Comparison of ENCODE assay signal across 27 cellular contexts in the genomic region with DNA sequence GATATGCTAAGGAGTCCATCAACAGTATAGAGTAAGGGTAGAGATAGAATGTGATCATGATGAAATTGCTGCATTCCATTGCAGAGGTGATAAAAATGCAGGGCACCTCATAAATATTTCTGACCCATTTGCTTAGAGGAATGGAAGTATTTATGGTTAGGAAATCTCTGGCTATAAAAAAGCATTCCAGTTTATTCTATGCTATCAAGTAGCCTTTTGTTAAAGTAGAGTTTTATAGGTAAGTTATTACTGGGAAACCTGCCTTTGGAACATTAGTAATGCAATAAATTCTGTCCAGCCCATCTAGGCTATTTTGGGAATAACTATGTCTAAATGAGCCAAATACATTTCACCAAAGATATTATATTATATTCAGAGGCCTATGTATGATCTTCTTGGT. TPM values are rescaled to one million over a fixed set of nuclear protein-coding genes. Genes with fewer than 3 reads are reported as not detected.
DNase-seq lines count a peak whose midpoint lies in the region; ATAC-seq, FAIRE-seq and TF ChIP-seq lines count a peak whose summit lies in the region.
"Had no signal": no experiment of that assay in that cellular context is flagged by ENCODE, and none has a peak within 500 bp of the region (broad histone marks: within the 10 kb centered on the region; RNA-seq: fewer than 3 reads in every experiment).

No MANE protein-coding gene starts in this region.

- DNase-seq in GM04504 (ENCODE audit: low read depth) (peak; percentile 51), PC-3 (peak; percentile 69), fibroblast of villous mesenchyme (ENCODE audit: low read depth) (peak; percentile 36), small intestine (peak; percentile 24), GDM1 (lab: John Stamatoyannopoulos, UW) (no peak)
- DNase-seq: activated CD8-positive, alpha-beta memory T cell treated with anti-CD3 and anti-CD28 coated beads, Interleukin-2, amount 50 U/mL, for 48 hours; activated effector memory CD4-positive, alpha-beta T cell treated with anti-CD3 and anti-CD28 coated beads, Interleukin-2, amount 50 U/mL, for 16 hours; BE2C; Caco-2; naive thymus-derived CD4-positive, alpha-beta T cell; NCI-H774; right lobe of liver; SIG-M5; T-helper 2 cell had no signal

- no peaks in the 10 kb centered on the region for H3K9me3 ChIP-seq in PC-3 (ENCODE audit: low read length)
- H3K9me3 ChIP-seq in small intestine (ENCODE audit: control insufficient read depth, low read depth): no peaks in the 10 kb centered on the region
- H3K9me3 ChIP-seq: BE2C, Caco-2, right lobe of liver, suprapubic skin had no signal

- TF ChIP-seq CTCF in PC-3 (conservative IDR thresholded peaks at IDR 0.05; ENCODE audit: low read depth, low read length) (no peak), fibroblast of villous mesenchyme (IDR thresholded peaks at IDR 0.05; ENCODE audit: insufficient read depth, low read depth, low read length) (no peak)

- no peak overlapping the region for H3K4me2 ChIP-seq in PC-3 (ENCODE audit: low read length)

- no peaks in the 10 kb centered on the region for H3F3A ChIP-seq in PC-3 (ENCODE audit: low read length, unreplicated experiment)

- no peaks in the 10 kb centered on the region for H4K20me1 ChIP-seq in PC-3 (ENCODE audit: low read length)

- H3K4me3 ChIP-seq in PC-3 (ENCODE audit: low read length) (no peak overlapping the region), fibroblast of villous mesenchyme (ENCODE audit: low read depth, low read length) (no peak overlapping the region), small intestine (ENCODE audit: low read depth in 1 of 2, low read length in 2 of 2) (no peak overlapping the region)
- H3K4me3 ChIP-seq: GM12878, right lobe of liver, suprapubic skin had no signal

- H3K27me3 ChIP-seq in PC-3 (ENCODE audit: low read length): no peaks in the 10 kb centered on the region
- H3K27me3 ChIP-seq in small intestine (ENCODE audit: control insufficient read depth in 2 of 2, insufficient read depth in 2 of 2, low read length in 2 of 2): no peaks in the 10 kb centered on the region
- H3K27me3 ChIP-seq: BE2C, right lobe of liver had no signal

- no peak overlapping the region for H3K9ac ChIP-seq in PC-3 (ENCODE audit: low read length)

- POLR2A ChIA-PET in PC-3 (lab: Charles Lee; ENCODE audit: unreplicated experiment): no interaction called here

- BruUV-seq in PC-3 (replicated peaks; lab: Mats Ljungman, UMichigan): no TSS peak

- H3K4me1 ChIP-seq in PC-3 (ENCODE audit: insufficient read depth, low read length) (peaks cover 22% of the 10 kb centered on the region), small intestine (ENCODE audit: control insufficient read depth in 2 of 2, insufficient read depth in 1 of 2, low read depth in 1 of 2, low read length in 1 of 2) (no peaks in the 10 kb centered on the region)
- H3K4me1 ChIP-seq: BE2C, Caco-2, right lobe of liver, suprapubic skin had no signal

- no peak overlapping the region for H2AFZ ChIP-seq in PC-3 (ENCODE audit: low read length)

- peak overlapping the region; percentile 22; the same call in 1 of the 2 replicates for H3K27ac ChIP-seq in PC-3 (ENCODE audit: low read length)
- no peak overlapping the region for H3K27ac ChIP-seq in small intestine (ENCODE audit: low read depth in 1 of 2, low read length in 1 of 2)
- H3K27ac ChIP-seq: right lobe of liver, suprapubic skin, VCaP had no signal

- H3K79me2 ChIP-seq in PC-3 (ENCODE audit: low read length): no peaks in the 10 kb centered on the region

- intact Hi-C loops in PC-3 (cut with micrococcal nuclease): loop anchor here (1.0 kb wide), 1 partner anchor 81 kb away; no protein-coding TSS in a partner anchor

- no peaks in the 10 kb centered on the region for H3K9me2 ChIP-seq in PC-3 (replicated peaks; ENCODE audit: low read length)

- CTCF ChIA-PET in PC-3 (lab: Charles Lee): no interaction called here

- no peaks in the 10 kb centered on the region for H3K36me3 ChIP-seq in PC-3 (ENCODE audit: low read depth, low read length)
- no peaks in the 10 kb centered on the region for H3K36me3 ChIP-seq in small intestine (ENCODE audit: control insufficient read depth in 2 of 2, insufficient read depth in 2 of 2, low read length in 2 of 2)
- H3K36me3 ChIP-seq: BE2C, right lobe of liver, suprapubic skin had no signal

- ATAC-seq in PC-3 (peak; percentile 86), GM18511 (IDR thresholded peaks at IDR 0.05; ENCODE audit: unreplicated experiment) (no peak), HG02610 (IDR thresholded peaks at IDR 0.05; ENCODE audit: unreplicated experiment) (no peak), GM18502 (IDR thresholded peaks at IDR 0.05; ENCODE audit: poor library complexity, unreplicated experiment) (no peak)
- ATAC-seq: GM12878; HCT116; naive thymus-derived CD4-positive, alpha-beta T cell; right lobe of liver had no signal

- no peak for FAIRE-seq in small intestine (lab: Jason Lieb, UNC)
- FAIRE-seq: frontal cortex, GM12878, urothelium cell line had no signal

RNA-seq across cellular contexts. Expression of a gene that starts 19.8 kb away (rescaled TPM):
- not detected in 2 replicates for total RNA-seq in PC-3 (2014; rRNA removed)
- not detected in 2 replicates for total RNA-seq in fibroblast of villous mesenchyme
- polyA plus RNA-seq in small intestine: 10 to 100 TPM in 1 of 3 donors, 1 to 10 TPM in 1, under 1 TPM in 1; 0.18 to 10.3 (median 2.2) TPM
- total RNA-seq: Caco-2; dermis microvascular lymphatic vessel endothelial cell; GM12878; MCF 10A; naive thymus-derived CD4-positive, alpha-beta T cell; OCI-LY7; osteoblast; suprapubic skin had no signal
- polyA plus RNA-seq: GM12878; naive thymus-derived CD4-positive, alpha-beta T cell had no signal
